ENCODE assay signal across 10 cellular contexts in genomic region chr5:78518365-78519197, GRCh38.
DNase-seq lines count a peak whose midpoint lies in the region; ATAC-seq, FAIRE-seq and TF ChIP-seq lines count a peak whose summit lies in the region.
"Had no signal": no experiment of that assay in that cellular context is flagged by ENCODE, and none has a peak within 500 bp of the region (broad histone marks: within the 10 kb centered on the region; RNA-seq: fewer than 3 reads in every experiment).

No MANE protein-coding gene starts in this region.

- no peak overlapping the region for H2AFZ ChIP-seq in GM12878 (ENCODE audit: control insufficient read depth, low read depth, low read length)

- SMC1A ChIA-PET in GM12878 (lab: Charles Lee; ENCODE audit: uncharacterized antibody, unreplicated experiment), result interaction anchor here (1.0 to 1.4 kb wide), 3 partner anchors 34 to 51 kb away, joined by 3 read pairs; no protein-coding TSS in a partner anchor

- CTCF ChIA-PET in HEK293 (lab: Yijun Ruan, JAX) (interaction anchor here (1.3 to 1.8 kb wide), 3 partner anchors 15 to 19 kb away, joined by 3 to 6 read pairs (median 5); no protein-coding TSS in a partner anchor), GM12878 (lab: Yijun Ruan, JAX) (interaction anchor here (0.9 to 1.4 kb wide), 3 partner anchors 11 to 447 kb away, joined by 3 to 4 read pairs (median 3); no protein-coding TSS in a partner anchor)
- CTCF ChIA-PET in activated CD4-positive, alpha-beta memory T cell treated with anti-CD3 and anti-CD28 coated beads for 36 hours (lab: Charles Lee), result no interaction called here

- H3K9ac ChIP-seq in GM12878 (ENCODE audit: control insufficient read depth, insufficient read depth, low read length), result no peak overlapping the region

- no peaks in the 10 kb centered on the region for H3K36me3 ChIP-seq in HEK293 (ENCODE audit: control insufficient read depth in 2 of 2, insufficient read depth in 1 of 2, low read length in 2 of 2)
- H3K36me3 ChIP-seq in GM12878 (ENCODE audit: control insufficient read depth in 2 of 2, insufficient read depth in 2 of 2, low read length in 1 of 2), result peaks cover 0 to 2% of the 10 kb centered on the region in 2 experiments; a peak in 1 of 4 replicates
- H3K36me3 ChIP-seq: uterus had no signal

- no TSS peak for BruUV-seq in GM12878 (replicated peaks; lab: Mats Ljungman, UMichigan)

- TF ChIP-seq RAD21 in GM12878 (IDR thresholded peaks at IDR 0.05; ENCODE audit: insufficient read depth, low read depth, low read length), result no peak

- intact Hi-C loops in GM12878 (cut with micrococcal nuclease; ENCODE audit: unreplicated experiment), result no loop called here
- intact Hi-C loops in activated CD4-positive, alpha-beta memory T cell treated with anti-CD3 and anti-CD28 coated beads for 36 hours (cut with micrococcal nuclease), result no loop called here

- RAD21 ChIA-PET in GM12878 (lab: Charles Lee; ENCODE audit: unreplicated experiment), result interaction anchor here (1.8 kb wide), 1 partner anchor 35 kb away, joined by 5 read pairs; no protein-coding TSS in a partner anchor

- TF ChIP-seq CTCF in HEK293 (tag by site-specific recombination; IDR thresholded peaks at IDR 0.05) (no peak), GM12878 (IDR thresholded peaks at IDR 0.05 in 2 of 3, conservative IDR thresholded peaks at IDR 0.05 in 1 of 3; ENCODE audit: control insufficient read depth in 2 of 3, extremely low read depth in 1 of 3, insufficient read depth in 1 of 3, low read depth in 3 of 3, low read length in 3 of 3) (no peak)

- TF ChIP-seq EP300 in GM12878 (IDR thresholded peaks at IDR 0.05; ENCODE audit: borderline replicate concordance in 1 of 2, control insufficient read depth in 1 of 2, low read depth in 2 of 2, low read length in 2 of 2), result no peak

- no peak overlapping the region for H3K4me2 ChIP-seq in GM12878 (ENCODE audit: control insufficient read depth, insufficient read depth)

- no peak overlapping the region for H3K4me3 ChIP-seq in HEK293 (ENCODE audit: low read depth, low read length)
- no peak overlapping the region for H3K4me3 ChIP-seq in GM12878
- H3K4me3 ChIP-seq: uterus had no signal

- H3K27ac Mint-ChIP-seq in stimulated activated effector memory CD8-positive, alpha-beta T cell treated with anti-CD3 and anti-CD28 coated beads, Interleukin-12 subunit alpha, Interleukin-12 subunit beta, amount 100 ng/mL, for 72 hours, result no peak overlapping the region
- H3K27ac Mint-ChIP-seq in activated CD4-positive, alpha-beta memory T cell treated with anti-CD3 and anti-CD28 coated beads for 36 hours, result no peak overlapping the region

- H3K4me3 Mint-ChIP-seq in stimulated activated effector memory CD8-positive, alpha-beta T cell treated with anti-CD3 and anti-CD28 coated beads, Interleukin-12 subunit alpha, Interleukin-12 subunit beta, amount 100 ng/mL, for 72 hours, result no peak overlapping the region
- no peak overlapping the region for H3K4me3 Mint-ChIP-seq in activated CD4-positive, alpha-beta memory T cell treated with anti-CD3 and anti-CD28 coated beads for 36 hours

- ATAC-seq in GM12878 (peak; percentile 13; the same call in 2 of the 3 replicates), HG03139 (IDR thresholded peaks at IDR 0.05; ENCODE audit: unreplicated experiment) (no peak)
- ATAC-seq in stimulated activated effector memory CD8-positive, alpha-beta T cell treated with anti-CD3 and anti-CD28 coated beads, Interleukin-12 subunit alpha, Interleukin-12 subunit beta, amount 100 ng/mL, for 72 hours, result peak; percentile 27

- no peak for TF ChIP-seq POLR2A in GM12878 (IDR thresholded peaks at IDR 0.05; ENCODE audit: low read depth, low read length)

- POLR2A ChIA-PET in HEK293 (lab: Yijun Ruan, JAX) (no interaction called here), GM12878 (lab: Charles Lee) (no interaction called here)
- POLR2A ChIA-PET in activated CD4-positive, alpha-beta memory T cell treated with anti-CD3 and anti-CD28 coated beads for 36 hours (lab: Charles Lee), result no interaction called here

- 75% methylated on average over 14 of the region's 14 CpGs for WGBS in GM12878 (ENCODE audit: insufficient coverage, insufficient replicate concordance, low lambda C conversion rate, missing lambda C conversion rate)

- no peaks in the 10 kb centered on the region for H3K9me3 ChIP-seq in HEK293 (ENCODE audit: control insufficient read depth, insufficient read depth, low read depth, low read length)
- no peaks in the 10 kb centered on the region for H3K9me3 ChIP-seq in GM12878 (replicated peaks; ENCODE audit: control insufficient read depth, insufficient read depth, low read length)
- H3K9me3 ChIP-seq: uterus had no signal

- H3K79me2 ChIP-seq in GM12878 (ENCODE audit: control insufficient read depth, insufficient read depth, low read length), result no peaks in the 10 kb centered on the region

- H3K9me3 Mint-ChIP-seq in stimulated activated effector memory CD8-positive, alpha-beta T cell treated with anti-CD3 and anti-CD28 coated beads, Interleukin-12 subunit alpha, Interleukin-12 subunit beta, amount 100 ng/mL, for 72 hours, result no peaks in the 10 kb centered on the region
- no peaks in the 10 kb centered on the region for H3K9me3 Mint-ChIP-seq in activated CD4-positive, alpha-beta memory T cell treated with anti-CD3 and anti-CD28 coated beads for 36 hours

- H3K4me1 Mint-ChIP-seq in stimulated activated effector memory CD8-positive, alpha-beta T cell treated with anti-CD3 and anti-CD28 coated beads, Interleukin-12 subunit alpha, Interleukin-12 subunit beta, amount 100 ng/mL, for 72 hours, result no peaks in the 10 kb centered on the region
- H3K4me1 Mint-ChIP-seq in activated CD4-positive, alpha-beta memory T cell treated with anti-CD3 and anti-CD28 coated beads for 36 hours (ENCODE audit: low read depth), result no peaks in the 10 kb centered on the region

- in situ Hi-C loops in GM12878 (cut with MboI), result no loop called here

- H3K27me3 ChIP-seq in GM12878 (replicated peaks in 1 of 2; ENCODE audit: control insufficient read depth in 2 of 2, insufficient read depth in 2 of 2, low read length in 1 of 2), result no peaks in the 10 kb centered on the region
- H3K27me3 ChIP-seq: uterus had no signal

- no peak for FAIRE-seq in GM12878 (lab: Jason Lieb, UNC)

- DNase-seq in GM12878 (ENCODE audit: low read depth, low spot score) (no peak), iPS-NIHi11 (ENCODE audit: low spot score) (peak; percentile 70), amygdala (lab: John Stamatoyannopoulos, UW) (no peak), NCI-H146 treated with DMSO at 0.1 percent for 48 hours (lab: John Stamatoyannopoulos, UW; ENCODE audit: unreplicated experiment) (no peak)
- DNase-seq in stimulated activated effector memory CD8-positive, alpha-beta T cell treated with anti-CD3 and anti-CD28 coated beads, Interleukin-12 subunit alpha, Interleukin-12 subunit beta, amount 100 ng/mL, for 72 hours (ENCODE audit: low spot score in 2 of 2), result no peak
- DNase-seq in activated CD4-positive, alpha-beta memory T cell treated with anti-CD3 and anti-CD28 coated beads for 36 hours, result no peak
- DNase-seq: KBM-7 had no signal

- no peaks in the 10 kb centered on the region for H3K36me3 Mint-ChIP-seq in stimulated activated effector memory CD8-positive, alpha-beta T cell treated with anti-CD3 and anti-CD28 coated beads, Interleukin-12 subunit alpha, Interleukin-12 subunit beta, amount 100 ng/mL, for 72 hours
- H3K36me3 Mint-ChIP-seq in activated CD4-positive, alpha-beta memory T cell treated with anti-CD3 and anti-CD28 coated beads for 36 hours, result no peaks in the 10 kb centered on the region

- peaks cover 18% of the 10 kb centered on the region for H3K4me1 ChIP-seq in HEK293 (ENCODE audit: control insufficient read depth, insufficient read depth, low read length)
- H3K4me1 ChIP-seq in GM12878 (ENCODE audit: control insufficient read depth, insufficient read depth, low read length), result peaks cover 3% of the 10 kb centered on the region; the same call in 1 of the 2 replicates
- H3K4me1 ChIP-seq: uterus had no signal

- peaks cover 35% of the 10 kb centered on the region for H3K27me3 Mint-ChIP-seq in activated CD4-positive, alpha-beta memory T cell treated with anti-CD3 and anti-CD28 coated beads for 36 hours

- no peaks in the 10 kb centered on the region for H4K20me1 ChIP-seq in GM12878 (ENCODE audit: control insufficient read depth, insufficient read depth)

- no peak overlapping the region for H3K27ac ChIP-seq in HEK293 (ENCODE audit: extremely low read depth, low read depth, low read length)
- no peak overlapping the region for H3K27ac ChIP-seq in GM12878 (ENCODE audit: control insufficient read depth, insufficient read depth)
- H3K27ac ChIP-seq: uterus had no signal

TF ChIP-seq in HEK293, 187 proteins besides CTCF, POLR2A, EP300 and RAD21 (continues in another document):
- TF ChIP-seq IKZF3 (tag by site-specific recombination; IDR thresholded peaks at IDR 0.05), result no peak
- no peak for TF ChIP-seq ZNF704 (tag by site-specific recombination; IDR thresholded peaks at IDR 0.05)

TF ChIP-seq in GM12878, 131 proteins besides CTCF, POLR2A, EP300 and RAD21 (continues in another document):
- TF ChIP-seq ESRRA (IDR thresholded peaks at IDR 0.05; ENCODE audit: low read length) (no peak), SREBF1 (IDR thresholded peaks at IDR 0.05; ENCODE audit: low read length) (no peak), SKIL (IDR thresholded peaks at IDR 0.05; ENCODE audit: low read depth, poor library complexity, severe bottlenecking) (no peak)
